ENCODE assay signal across 29 cellular contexts in genomic region chr9:120433701-120434100, GRCh38.
"Had no signal": no experiment of that assay in that cellular context is flagged by ENCODE, and none has a peak within 500 bp of the region (broad histone marks: within the 10 kb centered on the region; RNA-seq: fewer than 3 reads in every experiment).

No MANE protein-coding gene starts in this region.

- H3K27ac Mint-ChIP-seq: activated B cell treated with CpG ODN at 0.5 μM for 24 hours; activated CD4-positive, alpha-beta T cell treated with anti-CD3 and anti-CD28 coated beads, Interleukin-2, amount 10 ng/mL, durations not matched to agents 24 days and 14 days; activated CD8-positive, alpha-beta memory T cell treated with anti-CD3 and anti-CD28 coated beads, Interleukin-2, amount 10 ng/mL, durations not matched to agents 7 days and 5 days; activated naive CD8-positive, alpha-beta T cell; activated T-cell treated with anti-CD3 and anti-CD28 coated beads, Interleukin-2, amount 50 U/mL, for 24 hours; activated T-helper 1 cell treated with anti-CD3 and anti-CD28 coated beads, Interleukin-12 subunit alpha, Interleukin-12 subunit beta, Interleukin-2, Interleukin-4 antibody, amounts not matched to agents 30 ng/mL and 10 ng/mL and 1 ng/mL, durations not matched to agents 14 hours and 24 hours and 36 hours had no signal

- H3K9ac ChIP-seq: KMS-11, SK-N-SH had no signal

- H3K4me3 Mint-ChIP-seq: activated B cell treated with CpG ODN at 0.5 μM for 24 hours; activated CD4-positive, alpha-beta T cell treated with anti-CD3 and anti-CD28 coated beads, Interleukin-2, amount 10 ng/mL, durations not matched to agents 24 days and 14 days; activated CD8-positive, alpha-beta memory T cell treated with anti-CD3 and anti-CD28 coated beads, Interleukin-2, amount 10 ng/mL, durations not matched to agents 7 days and 5 days; activated naive CD8-positive, alpha-beta T cell; activated T-cell treated with anti-CD3 and anti-CD28 coated beads, Interleukin-2, amount 50 U/mL, for 24 hours; activated T-helper 1 cell treated with anti-CD3 and anti-CD28 coated beads, Interleukin-12 subunit alpha, Interleukin-12 subunit beta, Interleukin-2, Interleukin-4 antibody, amounts not matched to agents 30 ng/mL and 10 ng/mL and 1 ng/mL, durations not matched to agents 14 hours and 24 hours and 36 hours had no signal

- ATAC-seq: activated CD8-positive, alpha-beta memory T cell treated with anti-CD3 and anti-CD28 coated beads, Interleukin-2, amount 10 ng/mL, durations not matched to agents 7 days and 5 days; Panc1 had no signal

- H3K4me1 ChIP-seq: SJCRH30 had no signal

- H3K9me3 Mint-ChIP-seq: activated B cell treated with CpG ODN at 0.5 μM for 24 hours; activated CD4-positive, alpha-beta T cell treated with anti-CD3 and anti-CD28 coated beads, Interleukin-2, amount 10 ng/mL, durations not matched to agents 24 days and 14 days; activated T-cell treated with anti-CD3 and anti-CD28 coated beads, Interleukin-2, amount 50 U/mL, for 24 hours; activated T-helper 1 cell treated with anti-CD3 and anti-CD28 coated beads, Interleukin-12 subunit alpha, Interleukin-12 subunit beta, Interleukin-2, Interleukin-4 antibody, amounts not matched to agents 30 ng/mL and 10 ng/mL and 1 ng/mL, durations not matched to agents 14 hours and 24 hours and 36 hours had no signal

- H3K9me3 ChIP-seq: SK-N-SH had no signal

- H3K27me3 ChIP-seq: SJCRH30 had no signal

- DNase-seq: activated B cell treated with CpG ODN at 0.5 μM for 24 hours; activated CD4-positive, alpha-beta T cell treated with anti-CD3 and anti-CD28 coated beads for 1 hour; activated CD4-positive, alpha-beta T cell treated with anti-CD3 and anti-CD28 coated beads, Interleukin-2, amount 10 ng/mL, durations not matched to agents 24 days and 14 days; activated CD4-positive, alpha-beta T cell treated with anti-CD3 and anti-CD28 coated beads, Interleukin-2, amount 50 U/mL, for 48 hours; activated CD8-positive, alpha-beta memory T cell treated with anti-CD3 and anti-CD28 coated beads, Interleukin-2, amount 10 ng/mL, durations not matched to agents 7 days and 5 days; activated effector memory CD4-positive, alpha-beta T cell treated with anti-CD3 and anti-CD28 coated beads, Interleukin-2, amount 50 U/mL, for 16 hours; activated naive CD4-positive, alpha-beta T cell treated with Interleukin-2 at 50 U/mL for 16 hours; activated T-cell treated with anti-CD3 and anti-CD28 coated beads, Interleukin-2, amount 50 U/mL, for 24 hours; anterior cingulate cortex; cerebellar nuclear complex; NCI-H1092; NCI-H1694; NCI-H2029; NCI-H2107; NCI-H2171 treated with DMSO at 0.1 percent for 48 hours; NCI-H345; NCI-H510A treated with DMSO at 0.1 percent for 48 hours; NK-92 treated with Interleukin-12 subunit alpha and Interleukin-12 subunit beta, amount 100 ng/mL, for 24 hours; OCI-M1; Right ventricle myocardium superior; RPMI8226; SJCRH30; SK-N-SH; T-helper 2 cell; T1000 had no signal

- H3K4me2 ChIP-seq: KMS-11, SK-N-SH had no signal

- H3K4me3 ChIP-seq: SJCRH30 had no signal

- H3K27me3 Mint-ChIP-seq: activated B cell treated with CpG ODN at 0.5 μM for 24 hours; activated CD4-positive, alpha-beta T cell treated with anti-CD3 and anti-CD28 coated beads, Interleukin-2, amount 10 ng/mL, durations not matched to agents 24 days and 14 days; activated CD8-positive, alpha-beta memory T cell treated with anti-CD3 and anti-CD28 coated beads, Interleukin-2, amount 10 ng/mL, durations not matched to agents 7 days and 5 days; activated naive CD8-positive, alpha-beta T cell; activated T-cell treated with anti-CD3 and anti-CD28 coated beads, Interleukin-2, amount 50 U/mL, for 24 hours had no signal

- H3K27ac ChIP-seq: KMS-11, SJCRH30 had no signal
